In genomic region chr15:66875588-66876422, GRCh38 we compare ENCODE assay signal across 1 cellular context.
TF ChIP-seq lines count a peak whose summit lies in the region.

No MANE protein-coding gene starts in this region.

TF ChIP-seq in GM23338, 12 proteins besides CTCF, POLR2A, EP300 and RAD21:
- TF ChIP-seq EZH2phosphoT487 (IDR thresholded peaks at IDR 0.05; ENCODE audit: unreplicated experiment) (no peak), POLR2AphosphoS5 (IDR thresholded peaks at IDR 0.05; ENCODE audit: low read depth) (no peak), JUNB (IDR thresholded peaks at IDR 0.05; ENCODE audit: unreplicated experiment) (no peak), EZH2 (IDR thresholded peaks at IDR 0.05; ENCODE audit: low read depth, unreplicated experiment) (no peak)
- TF ChIP-seq, protein P1, sequence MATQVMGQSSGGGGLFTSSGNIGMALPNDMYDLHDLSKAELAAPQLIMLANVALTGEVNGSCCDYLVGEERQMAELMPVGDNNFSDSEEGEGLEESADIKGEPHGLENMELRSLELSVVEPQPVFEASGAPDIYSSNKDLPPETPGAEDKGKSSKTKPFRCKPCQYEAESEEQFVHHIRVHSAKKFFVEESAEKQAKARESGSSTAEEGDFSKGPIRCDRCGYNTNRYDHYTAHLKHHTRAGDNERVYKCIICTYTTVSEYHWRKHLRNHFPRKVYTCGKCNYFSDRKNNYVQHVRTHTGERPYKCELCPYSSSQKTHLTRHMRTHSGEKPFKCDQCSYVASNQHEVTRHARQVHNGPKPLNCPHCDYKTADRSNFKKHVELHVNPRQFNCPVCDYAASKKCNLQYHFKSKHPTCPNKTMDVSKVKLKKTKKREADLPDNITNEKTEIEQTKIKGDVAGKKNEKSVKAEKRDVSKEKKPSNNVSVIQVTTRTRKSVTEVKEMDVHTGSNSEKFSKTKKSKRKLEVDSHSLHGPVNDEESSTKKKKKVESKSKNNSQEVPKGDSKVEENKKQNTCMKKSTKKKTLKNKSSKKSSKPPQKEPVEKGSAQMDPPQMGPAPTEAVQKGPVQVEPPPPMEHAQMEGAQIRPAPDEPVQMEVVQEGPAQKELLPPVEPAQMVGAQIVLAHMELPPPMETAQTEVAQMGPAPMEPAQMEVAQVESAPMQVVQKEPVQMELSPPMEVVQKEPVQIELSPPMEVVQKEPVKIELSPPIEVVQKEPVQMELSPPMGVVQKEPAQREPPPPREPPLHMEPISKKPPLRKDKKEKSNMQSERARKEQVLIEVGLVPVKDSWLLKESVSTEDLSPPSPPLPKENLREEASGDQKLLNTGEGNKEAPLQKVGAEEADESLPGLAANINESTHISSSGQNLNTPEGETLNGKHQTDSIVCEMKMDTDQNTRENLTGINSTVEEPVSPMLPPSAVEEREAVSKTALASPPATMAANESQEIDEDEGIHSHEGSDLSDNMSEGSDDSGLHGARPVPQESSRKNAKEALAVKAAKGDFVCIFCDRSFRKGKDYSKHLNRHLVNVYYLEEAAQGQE (IDR thresholded peaks at IDR 0.05; ENCODE audit: unreplicated experiment) = no peak
